In genomic region chr19:42652021-42652420, GRCh38 we compare ENCODE assay signal across 8 cellular contexts. TPM values are rescaled to one million over a fixed set of nuclear protein-coding genes. Genes with fewer than 3 reads are reported as not detected.
"Had no signal": no experiment of that assay in that cellular context is flagged by ENCODE, and none has a peak within 500 bp of the region (broad histone marks: within the 10 kb centered on the region; RNA-seq: fewer than 3 reads in every experiment).

No MANE protein-coding gene starts in this region.

- ATAC-seq: K562 had no signal

- DNase-seq: IMR-90, KBM-7 had no signal

- H3K27ac Mint-ChIP-seq: IgD-negative memory B cell had no signal

- H3K27ac ChIP-seq: HL-60, KMS-11 had no signal

- FAIRE-seq: K562 had no signal

- H3K9ac ChIP-seq: KMS-11 had no signal

- H3K4me2 ChIP-seq: KMS-11 had no signal

- H3K4me1 Mint-ChIP-seq: IgD-negative memory B cell had no signal

- H3K4me3 ChIP-seq: K562 had no signal

RNA-seq across cellular contexts. Expression of gene CEACAM8, which starts 57.3 kb away (rescaled TPM):
- total RNA-seq: HT-29, HT1080, IMR-90, K562 had no signal
- polyA plus RNA-seq: IgD-negative memory B cell, IMR-90, K562 had no signal
